ENCODE assay signal across 20 cellular contexts in genomic region chr2:240630771-240631560, GRCh38. TPM values are rescaled to one million over a fixed set of nuclear protein-coding genes. Genes with fewer than 3 reads are reported as not detected.
"Had no signal": no experiment of that assay in that cellular context is flagged by ENCODE, and none has a peak within 500 bp of the region (broad histone marks: within the 10 kb centered on the region; RNA-seq: fewer than 3 reads in every experiment).

No MANE protein-coding gene starts in this region.

- H3K9me3 ChIP-seq: ascending aorta, transverse colon had no signal

- DNase-seq: activated CD4-positive, alpha-beta T cell treated with anti-CD3 and anti-CD28 coated beads for 4 hours; activated CD8-positive, alpha-beta memory T cell treated with anti-CD3 and anti-CD28 coated beads, Interleukin-2, amount 50 U/mL, for 48 hours; activated naive CD4-positive, alpha-beta T cell; esophagus squamous epithelium; midbrain; retina; RPMI8226; stimulated activated naive B cell treated with anti-CD40 and anti-IgM and Interleukin-4, amounts not matched to agents 10 μg/mL and 1 μg/mL and 100 μg/mL, for 72 hours; T1000 had no signal

- H2AFZ ChIP-seq: hepatocyte, parathyroid adenoma had no signal

- H3K36me3 ChIP-seq: ascending aorta, breast epithelium, esophagus squamous epithelium had no signal

- H3K4me2 ChIP-seq: hepatocyte had no signal

- H3K79me2 ChIP-seq: hepatocyte, parathyroid adenoma had no signal

- H3K9ac ChIP-seq: parathyroid adenoma had no signal

- FAIRE-seq: endothelial cell of umbilical vein, kidney had no signal

- H3K27me3 ChIP-seq: ascending aorta, breast epithelium, hepatocyte, transverse colon had no signal

- H3K27ac ChIP-seq: ascending aorta, breast epithelium, esophagus squamous epithelium, hepatocyte, parathyroid adenoma, transverse colon had no signal

- H3K4me1 ChIP-seq: ascending aorta, breast epithelium, parathyroid adenoma, transverse colon had no signal

- ATAC-seq: stimulated activated naive B cell treated with anti-CD40 and anti-IgM and Interleukin-4, amounts not matched to agents 10 μg/mL and 1 μg/mL and 100 μg/mL, for 72 hours had no signal

- H3K4me3 ChIP-seq: ascending aorta, breast epithelium, esophagus squamous epithelium, hepatocyte, lung, transverse colon had no signal

RNA-seq across cellular contexts. Expression of gene GPR35, which starts 5.7 kb away (rescaled TPM):
- total RNA-seq: ascending aorta had no signal

RNA-seq across cellular contexts. Expression of gene AQP12B, which starts 51.7 kb away (rescaled TPM):
- total RNA-seq: ascending aorta, breast epithelium, endothelial cell of umbilical vein, esophagus squamous epithelium, fibroblast of villous mesenchyme, glomerular endothelial cell, hepatocyte, kidney, myocyte had no signal
- polyA plus RNA-seq: endothelial cell of umbilical vein, lung had no signal
